Comparison of ENCODE assay signal across 18 cellular contexts in genomic region chr4:37324526-37324925, GRCh38.
"Had no signal": no experiment of that assay in that cellular context is flagged by ENCODE, and none has a peak within 500 bp of the region (broad histone marks: within the 10 kb centered on the region; RNA-seq: fewer than 3 reads in every experiment).

No MANE protein-coding gene starts in this region.

- H3K4me1 ChIP-seq: heart right ventricle, left lung, neural progenitor cell, pancreas, stomach, tibial artery, vagina had no signal

- H3K27me3 ChIP-seq: heart right ventricle, left lung, neural progenitor cell, pancreas, stomach, tibial artery, vagina had no signal

- H3K4me3 ChIP-seq: heart right ventricle, left lung, neural progenitor cell, pancreas, skin epidermis, stomach, tibial artery, vagina had no signal

- H3K27ac ChIP-seq: heart right ventricle, left lung, neural progenitor cell, pancreas, skin epidermis, stomach, tibial artery, vagina had no signal

- H3K9me3 ChIP-seq: pancreas, stomach, tibial artery, vagina had no signal

- H3K9ac ChIP-seq: neural progenitor cell had no signal

- DNase-seq: activated CD4-positive, alpha-beta T cell treated with anti-CD3 and anti-CD28 coated beads for 4 hours; activated CD8-positive, alpha-beta memory T cell treated with anti-CD3 and anti-CD28 coated beads, Interleukin-2, amount 50 U/mL, for 4 hours; activated CD8-positive, alpha-beta T cell treated with anti-CD3 and anti-CD28 coated beads for 36 hours; activated naive CD4-positive, alpha-beta T cell; aorta; foreskin melanocyte; heart right ventricle; islet precursor cell; left lung; mesendoderm; pancreas; retina; stimulated activated CD4-positive, alpha-beta T cell treated with anti-CD3 and anti-CD28 coated beads, Interleukin-4, amount 100 ng/mL, for 4 hours; stomach; tibial artery had no signal

- H3K36me3 ChIP-seq: heart right ventricle, left lung, neural progenitor cell, pancreas, stomach, tibial artery, vagina had no signal
